In the genomic region with DNA sequence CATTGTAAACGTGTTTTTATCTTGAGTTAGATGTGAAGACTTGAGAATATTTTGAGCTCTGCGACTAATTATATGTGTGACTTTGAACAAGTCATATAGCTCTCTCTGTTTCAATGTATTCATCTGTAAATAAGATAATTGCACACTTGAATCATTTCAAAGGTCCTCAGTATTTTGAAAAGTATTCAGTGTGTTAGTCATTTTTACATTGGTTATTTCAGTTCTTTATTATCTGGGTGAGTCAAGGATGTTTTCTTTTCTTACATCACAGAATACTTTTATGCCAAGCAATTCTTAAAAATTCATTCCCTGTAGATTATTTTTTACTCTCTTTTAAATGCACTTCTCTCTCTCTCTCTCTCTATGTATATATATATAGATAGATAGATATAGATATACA, we compare ENCODE assay signal across 21 cellular contexts.
A peak's percentile ranks its signal among the peaks of the same experiment; 100 is the strongest.
DNase-seq lines count a peak whose midpoint lies in the region; ATAC-seq and TF ChIP-seq lines count a peak whose summit lies in the region.
"Had no signal": no experiment of that assay in that cellular context is flagged by ENCODE, and none has a peak within 500 bp of the region (broad histone marks: within the 10 kb centered on the region; RNA-seq: fewer than 3 reads in every experiment).

No MANE protein-coding gene starts in this region.

- H2AFZ ChIP-seq in fibroblast of lung (ENCODE audit: low read length) (no peak overlapping the region), Karpas-422 (ENCODE audit: low read length) (no peak overlapping the region)

- H3K4me2 ChIP-seq in fibroblast of lung (ENCODE audit: extremely low read depth, insufficient read depth, low read length), result no peak overlapping the region
- H3K4me2 ChIP-seq in Karpas-422 (ENCODE audit: low read depth, low read length, poor library complexity, severe bottlenecking), result no peak overlapping the region

- H3K4me3 ChIP-seq in RWPE2 (ENCODE audit: severe bottlenecking), result no peak overlapping the region
- no peak overlapping the region for H3K4me3 ChIP-seq in fibroblast of lung (replicated peaks in 1 of 4; ENCODE audit: control extremely low read depth in 1 of 4, insufficient read depth in 1 of 4, low read depth in 3 of 4, low read length in 4 of 4)
- no peak overlapping the region for H3K4me3 ChIP-seq in Karpas-422 (ENCODE audit: low read length)
- H3K4me3 ChIP-seq: psoas muscle, spleen, suprapubic skin had no signal

- no peaks in the 10 kb centered on the region for H3K4me1 ChIP-seq in RWPE2 (ENCODE audit: insufficient read depth, poor library complexity, severe bottlenecking)
- H3K4me1 ChIP-seq in fibroblast of lung (ENCODE audit: control insufficient read depth, extremely low read depth, insufficient read depth, low read length), result peaks cover 3% of the 10 kb centered on the region
- no peaks in the 10 kb centered on the region for H3K4me1 ChIP-seq in Karpas-422 (ENCODE audit: low read length)
- H3K4me1 ChIP-seq: psoas muscle, spleen, suprapubic skin had no signal

- H3K27me3 ChIP-seq in RWPE2 (ENCODE audit: insufficient read depth, poor library complexity, severe bottlenecking) (no peaks in the 10 kb centered on the region), fibroblast of lung (ENCODE audit: control insufficient read depth, insufficient read depth, low read length) (no peaks in the 10 kb centered on the region), Karpas-422 (ENCODE audit: low read length) (no peaks in the 10 kb centered on the region)
- H3K27me3 ChIP-seq: spleen, suprapubic skin had no signal

- no peaks in the 10 kb centered on the region for H3K9me2 ChIP-seq in Karpas-422 (replicated peaks; ENCODE audit: insufficient read depth, low read length)

- TF ChIP-seq CTCF in RWPE2 (IDR thresholded peaks at IDR 0.05; ENCODE audit: poor library complexity, severe bottlenecking) (no peak), fibroblast of lung (conservative IDR thresholded peaks at IDR 0.05 in 1 of 2, IDR thresholded peaks at IDR 0.05 in 1 of 2; ENCODE audit: low read depth in 1 of 2, low read length in 2 of 2) (no peak)

- no peaks in the 10 kb centered on the region for H4K20me1 ChIP-seq in fibroblast of lung (ENCODE audit: control insufficient read depth, extremely low read depth, insufficient read depth, low read length)
- no peaks in the 10 kb centered on the region for H4K20me1 ChIP-seq in Karpas-422 (ENCODE audit: insufficient read depth, low read depth, low read length)

- peak; percentile 8 for DNase-seq in NCI-H748 (lab: John Stamatoyannopoulos, UW; ENCODE audit: unreplicated experiment)
- no peak for DNase-seq in NCI-H748 treated with DMSO at 0.1 percent for 48 hours (lab: John Stamatoyannopoulos, UW)
- DNase-seq in RWPE2 (ENCODE audit: low spot score), result no peak
- DNase-seq in fibroblast of lung (ENCODE audit: low read depth in 2 of 2), result peak; percentile 39 to 71
- no peak for DNase-seq in Karpas-422
- DNase-seq: activated naive CD8-positive, alpha-beta T cell treated with anti-CD3 and anti-CD28 coated beads, Interleukin-2, amount 10 ng/mL, durations not matched to agents 7 days and 5 days; caudate nucleus; CD4-positive, alpha-beta memory T cell; DMS53; effector memory CD4-positive, alpha-beta T cell; KG1; NCI-H1436; psoas muscle; spleen; T1000 had no signal

- no peaks in the 10 kb centered on the region for H3K36me3 ChIP-seq in RWPE2 (ENCODE audit: low read depth)
- H3K36me3 ChIP-seq in fibroblast of lung (ENCODE audit: control insufficient read depth, insufficient read depth, low read length), result no peaks in the 10 kb centered on the region
- H3K36me3 ChIP-seq in Karpas-422 (ENCODE audit: insufficient read depth, low read length), result no peaks in the 10 kb centered on the region
- H3K36me3 ChIP-seq: spleen, suprapubic skin had no signal

- no peaks in the 10 kb centered on the region for H3K9me3 ChIP-seq in RWPE2 (ENCODE audit: severe bottlenecking)
- H3K9me3 ChIP-seq in fibroblast of lung (ENCODE audit: control insufficient read depth, insufficient read depth, low read depth, low read length), result no peaks in the 10 kb centered on the region
- H3K9me3 ChIP-seq in Karpas-422 (ENCODE audit: low read length), result no peaks in the 10 kb centered on the region
- H3K9me3 ChIP-seq: psoas muscle, suprapubic skin had no signal

- H3K9ac ChIP-seq in fibroblast of lung (ENCODE audit: insufficient read depth, low read length), result no peak overlapping the region
- H3K9ac ChIP-seq in Karpas-422 (ENCODE audit: low read length), result no peak overlapping the region

- ATAC-seq in RWPE2 (ENCODE audit: low read depth), result peak; percentile 46; the same call in 1 of the 3 replicates
- no peak for ATAC-seq in HG02970 (IDR thresholded peaks at IDR 0.05; ENCODE audit: low FRiP score, unreplicated experiment)
- no peak for ATAC-seq in HG02981 (IDR thresholded peaks at IDR 0.05; ENCODE audit: unreplicated experiment)
- ATAC-seq in HG03039 (IDR thresholded peaks at IDR 0.05; ENCODE audit: unreplicated experiment), result no peak
- ATAC-seq: activated CD4-positive, CD25-positive, alpha-beta regulatory T cell treated with anti-CD3 and anti-CD28 coated beads, Interleukin-2, amount 50 U/mL, for 24 hours; Panc1; psoas muscle had no signal

- H3K27ac ChIP-seq in RWPE2 (ENCODE audit: poor library complexity, severe bottlenecking) (no peak overlapping the region), fibroblast of lung (ENCODE audit: insufficient read depth, low read length) (no peak overlapping the region), Karpas-422 (ENCODE audit: low read length) (no peak overlapping the region)
- H3K27ac ChIP-seq: psoas muscle, spleen, suprapubic skin had no signal

- H3K79me2 ChIP-seq in fibroblast of lung (ENCODE audit: control insufficient read depth, insufficient read depth, low read length), result no peaks in the 10 kb centered on the region
- H3K79me2 ChIP-seq in Karpas-422 (ENCODE audit: low read length), result no peaks in the 10 kb centered on the region

Comparison
In these comparisons a context has a peak if more than half of its experiments do, and no peak if none do; other contexts are left out.
1. DNase-seq: peak in NCI-H748 (single experiment) and fibroblast of lung (2 of 2); none in NCI-H748 treated with DMSO at 0.1 percent for 48 hours (single experiment), RWPE2 (single experiment) and Karpas-422 (single experiment).